ENCODE assay signal across 1 cellular context in genomic region chr16:30901201-30902069, GRCh38.
TF ChIP-seq lines count a peak whose summit lies in the region.

No MANE protein-coding gene starts in this region.

TF ChIP-seq in HepG2, 621 proteins besides CTCF, POLR2A, EP300 and RAD21 (continues in another document):
- TF ChIP-seq BRF2 (CRISPR knock-in tag; IDR thresholded peaks at IDR 0.05), result no peak; the same call in 1 of the 2 replicates
- TF ChIP-seq PATZ1 (CRISPR knock-in tag; IDR thresholded peaks at IDR 0.05), result peak; percentile 52; the same call in 1 of the 2 replicates
- TF ChIP-seq ZNF362 (CRISPR knock-in tag; IDR thresholded peaks at IDR 0.05; ENCODE audit: borderline replicate concordance), result peak; percentile 90
- peak; percentile 47; the same call in 1 of the 2 replicates for TF ChIP-seq ZNF296 (CRISPR knock-in tag; conservative IDR thresholded peaks at IDR 0.05)
- TF ChIP-seq ADNP (CRISPR knock-in tag; IDR thresholded peaks at IDR 0.05), result 0 out of 2 replicates have a peak, but pooled peaks have one; percentile 57
- TF ChIP-seq ZNF678 (CRISPR knock-in tag; IDR thresholded peaks at IDR 0.05), result 0 out of 2 replicates have a peak, but pooled peaks have one; percentile 21
- TF ChIP-seq FOXJ3 (CRISPR knock-in tag; IDR thresholded peaks at IDR 0.05; ENCODE audit: borderline replicate concordance), result no peak
- TF ChIP-seq CHCHD3 (CRISPR knock-in tag; IDR thresholded peaks at IDR 0.05), result peak; percentile 45; the same call in 1 of the 2 replicates
- TF ChIP-seq IKZF4 (CRISPR knock-in tag; IDR thresholded peaks at IDR 0.05; ENCODE audit: borderline replicate concordance, low read depth, not compliant biosample characterization), result peak; percentile 38
- TF ChIP-seq KDM2A (CRISPR knock-in tag; IDR thresholded peaks at IDR 0.05; ENCODE audit: borderline replicate concordance, low read depth), result peak; percentile 57; the same call in 1 of the 2 replicates
- no peak for TF ChIP-seq NFYC (CRISPR knock-in tag; IDR thresholded peaks at IDR 0.05)
- TF ChIP-seq SOX6 (IDR thresholded peaks at IDR 0.05), result no peak
- peak; percentile 29; the same call in 1 of the 2 replicates for TF ChIP-seq SOX6 (CRISPR knock-in tag; IDR thresholded peaks at IDR 0.05)
- TF ChIP-seq, protein P1, sequence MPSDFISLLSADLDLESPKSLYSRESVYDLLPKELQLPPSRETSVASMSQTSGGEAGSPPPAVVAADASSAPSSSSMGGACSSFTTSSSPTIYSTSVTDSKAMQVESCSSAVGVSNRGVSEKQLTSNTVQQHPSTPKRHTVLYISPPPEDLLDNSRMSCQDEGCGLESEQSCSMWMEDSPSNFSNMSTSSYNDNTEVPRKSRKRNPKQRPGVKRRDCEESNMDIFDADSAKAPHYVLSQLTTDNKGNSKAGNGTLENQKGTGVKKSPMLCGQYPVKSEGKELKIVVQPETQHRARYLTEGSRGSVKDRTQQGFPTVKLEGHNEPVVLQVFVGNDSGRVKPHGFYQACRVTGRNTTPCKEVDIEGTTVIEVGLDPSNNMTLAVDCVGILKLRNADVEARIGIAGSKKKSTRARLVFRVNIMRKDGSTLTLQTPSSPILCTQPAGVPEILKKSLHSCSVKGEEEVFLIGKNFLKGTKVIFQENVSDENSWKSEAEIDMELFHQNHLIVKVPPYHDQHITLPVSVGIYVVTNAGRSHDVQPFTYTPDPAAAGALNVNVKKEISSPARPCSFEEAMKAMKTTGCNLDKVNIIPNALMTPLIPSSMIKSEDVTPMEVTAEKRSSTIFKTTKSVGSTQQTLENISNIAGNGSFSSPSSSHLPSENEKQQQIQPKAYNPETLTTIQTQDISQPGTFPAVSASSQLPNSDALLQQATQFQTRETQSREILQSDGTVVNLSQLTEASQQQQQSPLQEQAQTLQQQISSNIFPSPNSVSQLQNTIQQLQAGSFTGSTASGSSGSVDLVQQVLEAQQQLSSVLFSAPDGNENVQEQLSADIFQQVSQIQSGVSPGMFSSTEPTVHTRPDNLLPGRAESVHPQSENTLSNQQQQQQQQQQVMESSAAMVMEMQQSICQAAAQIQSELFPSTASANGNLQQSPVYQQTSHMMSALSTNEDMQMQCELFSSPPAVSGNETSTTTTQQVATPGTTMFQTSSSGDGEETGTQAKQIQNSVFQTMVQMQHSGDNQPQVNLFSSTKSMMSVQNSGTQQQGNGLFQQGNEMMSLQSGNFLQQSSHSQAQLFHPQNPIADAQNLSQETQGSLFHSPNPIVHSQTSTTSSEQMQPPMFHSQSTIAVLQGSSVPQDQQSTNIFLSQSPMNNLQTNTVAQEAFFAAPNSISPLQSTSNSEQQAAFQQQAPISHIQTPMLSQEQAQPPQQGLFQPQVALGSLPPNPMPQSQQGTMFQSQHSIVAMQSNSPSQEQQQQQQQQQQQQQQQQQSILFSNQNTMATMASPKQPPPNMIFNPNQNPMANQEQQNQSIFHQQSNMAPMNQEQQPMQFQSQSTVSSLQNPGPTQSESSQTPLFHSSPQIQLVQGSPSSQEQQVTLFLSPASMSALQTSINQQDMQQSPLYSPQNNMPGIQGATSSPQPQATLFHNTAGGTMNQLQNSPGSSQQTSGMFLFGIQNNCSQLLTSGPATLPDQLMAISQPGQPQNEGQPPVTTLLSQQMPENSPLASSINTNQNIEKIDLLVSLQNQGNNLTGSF (CRISPR knock-in tag; IDR thresholded peaks at IDR 0.05), result no peak
- TF ChIP-seq ZNF121 (CRISPR knock-in tag; IDR thresholded peaks at IDR 0.05), result 0 out of 2 replicates have a peak, but pooled peaks have one; percentile 9
- TF ChIP-seq HNF4G (IDR thresholded peaks at IDR 0.05; ENCODE audit: borderline replicate concordance, low read depth, low read length), result no peak
- 0 out of 2 replicates have a peak, but pooled peaks have one; percentile 45 for TF ChIP-seq HNF4G (CRISPR knock-in tag; IDR thresholded peaks at IDR 0.05; ENCODE audit: borderline replicate concordance, low read depth)
- peak; percentile 64; the same call in 1 of the 2 replicates for TF ChIP-seq ZNF44 (CRISPR knock-in tag; IDR thresholded peaks at IDR 0.05)
- no peak for TF ChIP-seq PCBP2 (optimal IDR thresholded peaks at IDR 0.05; ENCODE audit: low read depth, low read length, poor library complexity, severe bottlenecking)
- peak; percentile 35; the same call in 1 of the 2 replicates for TF ChIP-seq ZNF317 (CRISPR knock-in tag; IDR thresholded peaks at IDR 0.05)
- no peak for TF ChIP-seq ZNF775 (CRISPR knock-in tag; IDR thresholded peaks at IDR 0.05; ENCODE audit: borderline replicate concordance)
- TF ChIP-seq KAT7 (CRISPR knock-in tag; IDR thresholded peaks at IDR 0.05; ENCODE audit: borderline replicate concordance), result 0 out of 2 replicates have a peak, but pooled peaks have one; percentile 12
- 0 out of 2 replicates have a peak, but pooled peaks have one; percentile 49 for TF ChIP-seq ZMYM3 (CRISPR knock-in tag; IDR thresholded peaks at IDR 0.05)
- no peak for TF ChIP-seq AKAP8 (CRISPR knock-in tag; IDR thresholded peaks at IDR 0.05)
- TF ChIP-seq SOX13 (IDR thresholded peaks at IDR 0.05), result no peak
- peak in 1 of 2 experiments; percentile 18; a peak in 2 of 4 replicates for TF ChIP-seq SOX13 (CRISPR knock-in tag; conservative IDR thresholded peaks at IDR 0.05 in 1 of 2, IDR thresholded peaks at IDR 0.05 in 1 of 2)
- TF ChIP-seq BCL3 (CRISPR knock-in tag; IDR thresholded peaks at IDR 0.05), result 0 out of 2 replicates have a peak, but pooled peaks have one; percentile 31
- TF ChIP-seq ZNF451 (CRISPR knock-in tag; IDR thresholded peaks at IDR 0.05), result no peak
- TF ChIP-seq, protein P2, sequence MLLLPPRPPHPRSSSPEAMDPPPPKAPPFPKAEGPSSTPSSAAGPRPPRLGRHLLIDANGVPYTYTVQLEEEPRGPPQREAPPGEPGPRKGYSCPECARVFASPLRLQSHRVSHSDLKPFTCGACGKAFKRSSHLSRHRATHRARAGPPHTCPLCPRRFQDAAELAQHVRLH (CRISPR knock-in tag; IDR thresholded peaks at IDR 0.05; ENCODE audit: borderline replicate concordance, low read depth), result no peak
- TF ChIP-seq ZNF33B (CRISPR knock-in tag; IDR thresholded peaks at IDR 0.05), result no peak
- 0 out of 2 replicates have a peak, but pooled peaks have one; percentile 10 for TF ChIP-seq SRY (CRISPR knock-in tag; IDR thresholded peaks at IDR 0.05)
- TF ChIP-seq ZMYM2 (CRISPR knock-in tag; IDR thresholded peaks at IDR 0.05), result peak; percentile 79
- TF ChIP-seq RXRA (CRISPR knock-in tag; IDR thresholded peaks at IDR 0.05), result 0 out of 2 replicates have a peak, but pooled peaks have one; percentile 12
- peak; percentile 12 for TF ChIP-seq ZNF883 (CRISPR knock-in tag; IDR thresholded peaks at IDR 0.05; ENCODE audit: not compliant biosample characterization)
- TF ChIP-seq E2F1 (CRISPR knock-in tag; IDR thresholded peaks at IDR 0.05), result 0 out of 2 replicates have a peak, but pooled peaks have one; percentile 10
- TF ChIP-seq, protein P3, sequence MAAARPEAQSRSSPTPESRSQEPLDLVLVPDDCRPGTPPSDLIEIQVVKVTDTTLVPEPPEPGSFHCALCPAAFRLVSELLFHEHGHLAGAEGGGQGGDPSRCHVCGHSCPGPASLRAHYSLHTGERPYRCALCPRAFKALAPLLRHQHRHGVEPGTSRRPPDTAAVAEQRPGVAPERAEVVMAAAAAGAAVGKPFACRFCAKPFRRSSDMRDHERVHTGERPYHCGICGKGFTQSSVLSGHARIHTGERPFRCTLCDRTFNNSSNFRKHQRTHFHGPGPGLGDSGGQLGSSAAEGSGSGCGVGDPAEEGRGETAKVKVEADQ (CRISPR knock-in tag; IDR thresholded peaks at IDR 0.05; ENCODE audit: borderline replicate concordance), result 0 out of 2 replicates have a peak, but pooled peaks have one; percentile 16
- no peak for TF ChIP-seq IRF1 (CRISPR knock-in tag; IDR thresholded peaks at IDR 0.05; ENCODE audit: low read depth)
- 0 out of 2 replicates have a peak, but pooled peaks have one; percentile 43 for TF ChIP-seq GLI4 (CRISPR knock-in tag; IDR thresholded peaks at IDR 0.05; ENCODE audit: borderline replicate concordance)
- TF ChIP-seq HNRNPL (IDR thresholded peaks at IDR 0.05; ENCODE audit: low read depth, low read length), result no peak
- TF ChIP-seq ZNF205 (CRISPR knock-in tag; IDR thresholded peaks at IDR 0.05), result peak; percentile 9; the same call in 1 of the 2 replicates
- TF ChIP-seq SP5 (CRISPR knock-in tag; IDR thresholded peaks at IDR 0.05; ENCODE audit: borderline replicate concordance, low read depth), result peak; percentile 14; the same call in 1 of the 2 replicates
- TF ChIP-seq ZNF644 (CRISPR knock-in tag; IDR thresholded peaks at IDR 0.05; ENCODE audit: low read depth), result no peak
- no peak for TF ChIP-seq MAZ (IDR thresholded peaks at IDR 0.05; ENCODE audit: borderline replicate concordance, low read depth, low read length)
- no peak for TF ChIP-seq MAZ (CRISPR knock-in tag; IDR thresholded peaks at IDR 0.05; ENCODE audit: low read depth)
- 0 out of 2 replicates have a peak, but pooled peaks have one; percentile 30 for TF ChIP-seq ZNF34 (CRISPR knock-in tag; IDR thresholded peaks at IDR 0.05; ENCODE audit: borderline replicate concordance)
- TF ChIP-seq, protein P4, sequence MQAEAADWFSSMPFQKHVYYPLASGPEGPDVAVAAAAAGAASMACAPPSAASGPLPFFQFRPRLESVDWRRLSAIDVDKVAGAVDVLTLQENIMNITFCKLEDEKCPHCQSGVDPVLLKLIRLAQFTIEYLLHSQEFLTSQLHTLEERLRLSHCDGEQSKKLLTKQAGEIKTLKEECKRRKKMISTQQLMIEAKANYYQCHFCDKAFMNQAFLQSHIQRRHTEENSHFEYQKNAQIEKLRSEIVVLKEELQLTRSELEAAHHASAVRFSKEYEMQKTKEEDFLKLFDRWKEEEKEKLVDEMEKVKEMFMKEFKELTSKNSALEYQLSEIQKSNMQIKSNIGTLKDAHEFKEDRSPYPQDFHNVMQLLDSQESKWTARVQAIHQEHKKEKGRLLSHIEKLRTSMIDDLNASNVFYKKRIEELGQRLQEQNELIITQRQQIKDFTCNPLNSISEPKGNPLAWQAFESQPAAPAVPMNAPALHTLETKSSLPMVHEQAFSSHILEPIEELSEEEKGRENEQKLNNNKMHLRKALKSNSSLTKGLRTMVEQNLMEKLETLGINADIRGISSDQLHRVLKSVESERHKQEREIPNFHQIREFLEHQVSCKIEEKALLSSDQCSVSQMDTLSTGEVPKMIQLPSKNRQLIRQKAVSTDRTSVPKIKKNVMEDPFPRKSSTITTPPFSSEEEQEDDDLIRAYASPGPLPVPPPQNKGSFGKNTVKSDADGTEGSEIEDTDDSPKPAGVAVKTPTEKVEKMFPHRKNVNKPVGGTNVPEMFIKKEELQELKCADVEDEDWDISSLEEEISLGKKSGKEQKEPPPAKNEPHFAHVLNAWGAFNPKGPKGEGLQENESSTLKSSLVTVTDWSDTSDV (CRISPR knock-in tag; IDR thresholded peaks at IDR 0.05), result no peak
- TF ChIP-seq ZNF441 (CRISPR knock-in tag; IDR thresholded peaks at IDR 0.05; ENCODE audit: borderline replicate concordance), result peak; percentile 71; the same call in 1 of the 2 replicates
- TF ChIP-seq SP140L (CRISPR knock-in tag; IDR thresholded peaks at IDR 0.05; ENCODE audit: borderline replicate concordance), result no peak
